9 cellular contexts compared by ENCODE assay signal in genomic region chr3:10505050-10505790, GRCh38. TPM values are rescaled to one million over a fixed set of nuclear protein-coding genes. Genes with fewer than 3 reads are reported as not detected.
DNase-seq lines count a peak whose midpoint lies in the region; ATAC-seq and TF ChIP-seq lines count a peak whose summit lies in the region.
"Had no signal": no experiment of that assay in that cellular context is flagged by ENCODE, and none has a peak within 500 bp of the region (broad histone marks: within the 10 kb centered on the region; RNA-seq: fewer than 3 reads in every experiment).

ATP2B2 (minus strand) TSS chr3:10505586; CDS start chr3:10449543, 56,043 bp downstream.

- H3K4me1 Mint-ChIP-seq in T-cell = peaks cover 3 to 7% (median 4%) of the 10 kb centered on the region in 3 donors

- no peak for TF ChIP-seq POLR2A in suprapubic skin (IDR thresholded peaks at IDR 0.05)

- no peak for TF ChIP-seq EP300 in suprapubic skin (IDR thresholded peaks at IDR 0.05)

- H3K27ac ChIP-seq in iPS-18a (ENCODE audit: low read length) (no peak within 1 kb of the TSS), suprapubic skin (no peak within 1 kb of the TSS)

- no peaks in the 10 kb centered on the region for H3K9me3 Mint-ChIP-seq in T-cell

- POLR2A ChIA-PET in T-cell (lab: Charles Lee) = no interaction called here

- no peaks in the 10 kb centered on the region for H3K36me3 Mint-ChIP-seq in T-cell

- H3K9me3 ChIP-seq in iPS-18a (ENCODE audit: control insufficient read depth, low read depth, low read length) (no peaks in the 10 kb centered on the region), suprapubic skin (no peaks in the 10 kb centered on the region)

- H3K4me1 ChIP-seq in iPS-18a (ENCODE audit: control insufficient read depth, low read depth, low read length) (no peaks in the 10 kb centered on the region), suprapubic skin (peaks cover 11% of the 10 kb centered on the region)

- peaks cover 8% of the 10 kb centered on the region for H3K27me3 ChIP-seq in iPS-18a (ENCODE audit: control insufficient read depth, insufficient read depth, low read length)
- peaks cover 45% of the 10 kb centered on the region for H3K27me3 ChIP-seq in suprapubic skin

- 7% methylated on average over 19 of the region's 42 CpGs for WGBS in suprapubic skin

- H3K9ac ChIP-seq in iPS-18a (ENCODE audit: low read length) = no peak within 1 kb of the TSS

- H3K36me3 ChIP-seq in iPS-18a (ENCODE audit: control insufficient read depth, low read depth, low read length) (no peaks in the 10 kb centered on the region), suprapubic skin (no peaks in the 10 kb centered on the region)

- CTCF ChIA-PET in T-cell (lab: Charles Lee) = interaction anchor here in 1 of 2 donors (0.6 kb wide), 1 partner anchor 229 kb away, joined by 3 read pairs; no protein-coding TSS in a partner anchor

- H3K4me3 Mint-ChIP-seq in T-cell = peak within 1 kb of the TSS; percentile 47 to 57 (median 53)

- H3K27ac Mint-ChIP-seq in T-cell = no peak within 1 kb of the TSS

- ATAC-seq in T-cell (replicated peaks in 1 of 4) = peak; percentile 54 to 60 (median 57)
- no peak for ATAC-seq in GM21367 (IDR thresholded peaks at IDR 0.05; ENCODE audit: unreplicated experiment)

- H3K4me3 ChIP-seq in iPS-18a (ENCODE audit: low read length) (peak within 1 kb of the TSS; percentile 47), suprapubic skin (peak within 1 kb of the TSS; percentile 42)

- no peak for TF ChIP-seq CTCF in suprapubic skin (IDR thresholded peaks at IDR 0.05)

- H3K27me3 Mint-ChIP-seq in T-cell = peaks cover 11 to 20% of the 10 kb centered on the region in 2 donors

- DNase-seq in activated CD8-positive, alpha-beta memory T cell treated with anti-CD3 and anti-CD28 coated beads for 24 hours = peak; percentile 59
- no peak for DNase-seq in activated CD8-positive, alpha-beta memory T cell treated with anti-CD3 and anti-CD28 coated beads, Interleukin-2, amount 50 U/mL, for 48 hours
- DNase-seq in T-cell = peak in 17 of 34 experiments; percentile 3 to 36 (median 12)
- DNase-seq in suprapubic skin (ENCODE audit: low spot score in 2 of 2) = no peak
- no peak for DNase-seq in hepatic stellate cell (ENCODE audit: low spot score)
- DNase-seq in GOT3 (lab: John Stamatoyannopoulos, UW) = no peak

RNA-seq across cellular contexts. Expression of gene ATP2B2, which starts in this region (rescaled TPM):
- total RNA-seq in T-cell (not detected), suprapubic skin (1 to 10 TPM in 2 of 4 donors, under 1 TPM in 1, not detected in 1; 0.86 to 2.2 (median 1.0) TPM)
- total RNA-seq: T-helper 1 cell treated with Interleukin-12 subunit alpha and Interleukin-12 subunit beta and Interleukin-4 antibody, amounts not matched to agents 30 ng/mL and 1 ng/mL, for 36 hours had no signal

Comparison
In these comparisons a context has a peak if more than half of its experiments do, and no peak if none do; other contexts are left out.
1. Peak in ATAC-seq in T-cell; RNA of the gene not detected or under 1 TPM.